Comparison of ENCODE assay signal across 8 cellular contexts in genomic region chr16:14629919-14630619, GRCh38. TPM values are rescaled to one million over a fixed set of nuclear protein-coding genes. Genes with fewer than 3 reads are reported as not detected.
DNase-seq lines count a peak whose midpoint lies in the region; ATAC-seq and TF ChIP-seq lines count a peak whose summit lies in the region.

PARN (minus strand) TSS chr16:14630260; CDS start chr16:14630125, 135 bp downstream.

- no peak for TF ChIP-seq CTCF in hepatocyte (IDR thresholded peaks at IDR 0.05; ENCODE audit: poor library complexity)

- no peaks in the 10 kb centered on the region for H3K27me3 ChIP-seq in hepatocyte
- H3K27me3 ChIP-seq in aorta (ENCODE audit: control insufficient read depth in 1 of 2, insufficient read depth in 2 of 2, low read length in 1 of 2), result no peaks in the 10 kb centered on the region

- peak within 1 kb of the TSS; percentile 95 for H2AFZ ChIP-seq in hepatocyte

- peak within 1 kb of the TSS; percentile 95 for H3K4me2 ChIP-seq in hepatocyte

- no peaks in the 10 kb centered on the region for H3K9me3 ChIP-seq in hepatocyte (ENCODE audit: low read depth)
- H3K9me3 ChIP-seq in aorta (ENCODE audit: control insufficient read depth, low read length), result no peaks in the 10 kb centered on the region

- H3K4me1 ChIP-seq in hepatocyte (ENCODE audit: insufficient read depth), result peaks cover 24% of the 10 kb centered on the region
- H3K4me1 ChIP-seq in aorta (ENCODE audit: control insufficient read depth in 1 of 2, insufficient read depth in 2 of 2, low read length in 2 of 2), result no peaks in the 10 kb centered on the region

- H4K20me1 ChIP-seq in hepatocyte (ENCODE audit: insufficient read depth, poor library complexity, severe bottlenecking), result peaks cover 10% of the 10 kb centered on the region

- peaks cover 60% of the 10 kb centered on the region for H3K79me2 ChIP-seq in hepatocyte

- peak; percentile 79 for DNase-seq in NCI-H2081 treated with DMSO at 0.1 percent for 48 hours (lab: John Stamatoyannopoulos, UW)
- peak; percentile 94 for DNase-seq in T1000 (lab: John Stamatoyannopoulos, UW)
- peak; percentile 99 for DNase-seq in astrocyte of the hippocampus (ENCODE audit: low read depth, low spot score)
- DNase-seq in hepatocyte (ENCODE audit: low spot score), result peak; percentile 99
- peak; percentile 93 for DNase-seq in renal cortical epithelial cell (ENCODE audit: low read depth)
- DNase-seq in aorta, result peak; percentile 98 to 99

- H3K4me3 ChIP-seq in hepatocyte (peak within 1 kb of the TSS; percentile 95), aorta (ENCODE audit: low read length in 2 of 2) (peak within 1 kb of the TSS; percentile 84)

- no peaks in the 10 kb centered on the region for H3K36me3 ChIP-seq in hepatocyte (replicated peaks; ENCODE audit: insufficient read depth, low read depth)
- peaks cover 0 to 2% of the 10 kb centered on the region in 2 donors for H3K36me3 ChIP-seq in aorta (ENCODE audit: control insufficient read depth in 1 of 2, insufficient read depth in 2 of 2, low read length in 1 of 2)

- H3K27ac ChIP-seq in hepatocyte, result peak within 1 kb of the TSS; percentile 97
- H3K27ac ChIP-seq in aorta (ENCODE audit: low read depth in 1 of 2, low read length in 2 of 2), result peak within 1 kb of the TSS; percentile 62 to 72

- ATAC-seq in GM18502 (IDR thresholded peaks at IDR 0.05; ENCODE audit: poor library complexity, unreplicated experiment) (peak; percentile 46), HG02981 (IDR thresholded peaks at IDR 0.05; ENCODE audit: unreplicated experiment) (peak; percentile 44), aorta (ENCODE audit: low FRiP score) (peak; percentile 93)

- H3K9me2 ChIP-seq in hepatocyte (replicated peaks; ENCODE audit: insufficient read depth), result no peaks in the 10 kb centered on the region

- 4% methylated on average over 38 of the region's 51 CpGs for WGBS in hepatocyte (ENCODE audit: low lambda C conversion rate, missing lambda C conversion rate)
- 1% methylated on average over 51 of the region's 51 CpGs for WGBS in aorta, 2 donors

- intact Hi-C loops in aorta (cut with DNase I), result no loop called here

RNA-seq across cellular contexts. Expression of gene PARN, which starts in this region (rescaled TPM):
- 23.8 and 35.6 TPM in 2 replicates for total RNA-seq in hepatocyte
- 20.0 and 23.7 TPM in 2 replicates for polyA plus RNA-seq in hepatocyte
- total RNA-seq in renal cortical epithelial cell, result 19.1 and 34.7 TPM in 2 replicates
- 10 to 100 TPM; 25.0 to 32.2 TPM for total RNA-seq in aorta
- 10 to 100 TPM in 1 of 2 donors, 1 to 10 TPM in 1; 8.1 to 18.9 TPM for polyA plus RNA-seq in aorta

Comparison
In these comparisons a context has a peak if more than half of its experiments do, and no peak if none do; other contexts are left out.
1. Peak in every context shown above with its lines: DNase-seq, ATAC-seq, H3K4me3 ChIP-seq and H3K27ac ChIP-seq.